ENCODE assay signal across 26 cellular contexts in the genomic region with DNA sequence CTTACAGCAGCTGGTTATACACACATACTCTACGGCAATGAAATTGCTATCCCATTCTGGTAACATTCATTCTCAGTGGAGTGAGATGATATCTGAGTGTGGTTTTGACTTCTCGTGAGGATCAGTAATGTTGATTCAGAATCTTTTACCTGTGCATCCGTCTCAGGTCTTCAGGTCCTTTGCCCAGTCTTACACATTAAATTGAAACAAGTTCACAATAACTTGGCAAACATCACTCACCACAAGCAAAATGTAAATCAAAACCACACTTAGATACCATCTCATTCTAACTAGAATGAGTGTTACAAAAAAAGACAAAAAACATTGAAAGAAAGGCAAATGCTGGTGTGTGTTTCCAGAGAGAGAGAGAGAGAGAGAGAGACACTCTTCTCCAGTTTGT. TPM values are rescaled to one million over a fixed set of nuclear protein-coding genes. Genes with fewer than 3 reads are reported as not detected.
DNase-seq lines count a peak whose midpoint lies in the region; ATAC-seq and TF ChIP-seq lines count a peak whose summit lies in the region.
"Had no signal": no experiment of that assay in that cellular context is flagged by ENCODE, and none has a peak within 500 bp of the region (broad histone marks: within the 10 kb centered on the region; RNA-seq: fewer than 3 reads in every experiment).

No MANE protein-coding gene starts in this region.

- no peaks in the 10 kb centered on the region for H3K9me2 ChIP-seq in Karpas-422 (replicated peaks; ENCODE audit: insufficient read depth, low read length)

- no peak overlapping the region for H2AFZ ChIP-seq in Karpas-422 (ENCODE audit: low read length)

- peak overlapping the region; percentile 51 for H3K4me3 Mint-ChIP-seq in activated CD4-positive, alpha-beta T cell treated with anti-CD3 and anti-CD28 coated beads, Interleukin-2, amount 10 ng/mL, durations not matched to agents 24 days and 14 days
- peak overlapping the region; percentile 35 for H3K4me3 Mint-ChIP-seq in activated naive CD8-positive, alpha-beta T cell treated with anti-CD3 and anti-CD28 coated beads for 36 hours
- H3K4me3 Mint-ChIP-seq in stimulated activated memory B cell treated with anti-CD40 and anti-IgM and Interleukin-4, amounts not matched to agents 10 μg/mL and 1 μg/mL and 100 μg/mL, for 72 hours = no peak overlapping the region
- H3K4me3 Mint-ChIP-seq: activated B cell treated with CpG ODN at 0.5 μM for 24 hours, B cell, neural crest cell had no signal

- H3K4me3 ChIP-seq in Karpas-422 (ENCODE audit: low read length) (no peak overlapping the region), spleen (no peak overlapping the region)
- H3K4me3 ChIP-seq: left lung, tibial nerve had no signal

- 81 to 90% (median 87%) methylated on average over 3 of the region's 3 CpGs for WGBS in spleen, 5 donors

- TF ChIP-seq CTCF in GM20000 (IDR thresholded peaks at IDR 0.05; ENCODE audit: extremely low read depth, missing control alignments) (no peak), spleen (IDR thresholded peaks at IDR 0.05 in 8 of 11, conservative IDR thresholded peaks at IDR 0.05 in 3 of 11) (no peak)

- H3K79me2 ChIP-seq in Karpas-422 (ENCODE audit: low read length) = peaks cover 83% of the 10 kb centered on the region

- TF ChIP-seq POLR2A in spleen (IDR thresholded peaks at IDR 0.05) = no peak

- intact Hi-C loops in activated CD4-positive, alpha-beta T cell treated with anti-CD3 and anti-CD28 coated beads, Interleukin-2, amount 10 ng/mL, durations not matched to agents 24 days and 14 days (cut with micrococcal nuclease) = loop anchor here (1.0 to 5.0 kb wide), 2 partner anchors 9 to 47 kb away; a partner anchor contains a TSS
- intact Hi-C loops in spleen (cut with DNase I; ENCODE audit: low total_unique reads) = no loop called here

- no peak overlapping the region for H3K4me2 ChIP-seq in Karpas-422 (ENCODE audit: low read depth, low read length, poor library complexity, severe bottlenecking)

- peak overlapping the region; percentile 94 for H3K27ac Mint-ChIP-seq in activated CD4-positive, alpha-beta T cell treated with anti-CD3 and anti-CD28 coated beads, Interleukin-2, amount 10 ng/mL, durations not matched to agents 24 days and 14 days
- H3K27ac Mint-ChIP-seq in activated naive CD8-positive, alpha-beta T cell treated with anti-CD3 and anti-CD28 coated beads for 36 hours = peak overlapping the region; percentile 88
- peak overlapping the region; percentile 23 for H3K27ac Mint-ChIP-seq in stimulated activated memory B cell treated with anti-CD40 and anti-IgM and Interleukin-4, amounts not matched to agents 10 μg/mL and 1 μg/mL and 100 μg/mL, for 72 hours
- H3K27ac Mint-ChIP-seq: activated B cell treated with CpG ODN at 0.5 μM for 24 hours, B cell had no signal

- no peaks in the 10 kb centered on the region for H3K27me3 ChIP-seq in Karpas-422 (ENCODE audit: low read length)
- no peaks in the 10 kb centered on the region for H3K27me3 ChIP-seq in spleen (replicated peaks in 1 of 7)
- H3K27me3 ChIP-seq: left lung, tibial nerve had no signal

- no peak for ATAC-seq in stimulated activated memory B cell treated with anti-CD40 and anti-IgM and Interleukin-4, amounts not matched to agents 10 μg/mL and 1 μg/mL and 100 μg/mL, for 72 hours
- ATAC-seq in GM21529 (IDR thresholded peaks at IDR 0.05; ENCODE audit: unreplicated experiment) = no peak
- ATAC-seq: left lung had no signal

- no peaks in the 10 kb centered on the region for H3K9me3 Mint-ChIP-seq in activated CD4-positive, alpha-beta T cell treated with anti-CD3 and anti-CD28 coated beads, Interleukin-2, amount 10 ng/mL, durations not matched to agents 24 days and 14 days
- H3K9me3 Mint-ChIP-seq in activated naive CD8-positive, alpha-beta T cell treated with anti-CD3 and anti-CD28 coated beads for 36 hours = peaks cover 7% of the 10 kb centered on the region
- no peaks in the 10 kb centered on the region for H3K9me3 Mint-ChIP-seq in stimulated activated memory B cell treated with anti-CD40 and anti-IgM and Interleukin-4, amounts not matched to agents 10 μg/mL and 1 μg/mL and 100 μg/mL, for 72 hours
- H3K9me3 Mint-ChIP-seq: activated B cell treated with CpG ODN at 0.5 μM for 24 hours, neural crest cell had no signal

- peaks cover 76% of the 10 kb centered on the region for H3K36me3 ChIP-seq in Karpas-422 (ENCODE audit: insufficient read depth, low read length)
- peaks cover 0 to 100% (median 89%) of the 10 kb centered on the region in 6 donors for H3K36me3 ChIP-seq in spleen

- H3K4me1 Mint-ChIP-seq in activated CD4-positive, alpha-beta T cell treated with anti-CD3 and anti-CD28 coated beads, Interleukin-2, amount 10 ng/mL, durations not matched to agents 24 days and 14 days = peaks cover 69% of the 10 kb centered on the region
- H3K4me1 Mint-ChIP-seq in activated naive CD8-positive, alpha-beta T cell treated with anti-CD3 and anti-CD28 coated beads for 36 hours = peaks cover 69% of the 10 kb centered on the region
- H3K4me1 Mint-ChIP-seq in stimulated activated memory B cell treated with anti-CD40 and anti-IgM and Interleukin-4, amounts not matched to agents 10 μg/mL and 1 μg/mL and 100 μg/mL, for 72 hours = peaks cover 33% of the 10 kb centered on the region

- H3K36me3 Mint-ChIP-seq in activated CD4-positive, alpha-beta T cell treated with anti-CD3 and anti-CD28 coated beads, Interleukin-2, amount 10 ng/mL, durations not matched to agents 24 days and 14 days (ENCODE audit: low read depth) = peaks cover 92% of the 10 kb centered on the region
- peaks cover 93% of the 10 kb centered on the region for H3K36me3 Mint-ChIP-seq in activated naive CD8-positive, alpha-beta T cell treated with anti-CD3 and anti-CD28 coated beads for 36 hours
- peaks cover 95% of the 10 kb centered on the region for H3K36me3 Mint-ChIP-seq in stimulated activated memory B cell treated with anti-CD40 and anti-IgM and Interleukin-4, amounts not matched to agents 10 μg/mL and 1 μg/mL and 100 μg/mL, for 72 hours

- peak; percentile 65 for DNase-seq in activated CD4-positive, alpha-beta T cell treated with anti-CD3 and anti-CD28 coated beads, Interleukin-2, amount 10 ng/mL, durations not matched to agents 24 days and 14 days
- DNase-seq in activated CD4-positive, alpha-beta T cell treated with anti-CD3 and anti-CD28 coated beads for 4 hours = no peak
- DNase-seq in Karpas-422 = no peak
- DNase-seq in activated naive CD8-positive, alpha-beta T cell treated with anti-CD3 and anti-CD28 coated beads for 36 hours = no peak
- DNase-seq in GM20000 (ENCODE audit: low spot score) = no peak
- no peak for DNase-seq in spleen
- DNase-seq: activated B cell treated with CpG ODN at 0.5 μM for 24 hours; activated CD8-positive, alpha-beta memory T cell treated with anti-CD3 and anti-CD28 coated beads, Interleukin-2, amount 50 U/mL, for 4 hours; amniotic stem cell; dermis blood vessel endothelial cell; left lung; midbrain; NCI-H1105; NCI-H2081 treated with DMSO at 0.1 percent for 48 hours; NK-92 treated with Interleukin-12 subunit alpha and Interleukin-12 subunit beta, amount 100 ng/mL, for 24 hours; stimulated activated naive CD4-positive, alpha-beta T cell treated with Interleukin-2 at 50 U/mL for 16 hours; T-helper 9 cell had no signal

- H4K20me1 ChIP-seq in Karpas-422 (ENCODE audit: insufficient read depth, low read depth, low read length) = no peaks in the 10 kb centered on the region

- no peaks in the 10 kb centered on the region for H3K27me3 Mint-ChIP-seq in activated CD4-positive, alpha-beta T cell treated with anti-CD3 and anti-CD28 coated beads, Interleukin-2, amount 10 ng/mL, durations not matched to agents 24 days and 14 days
- H3K27me3 Mint-ChIP-seq in activated naive CD8-positive, alpha-beta T cell treated with anti-CD3 and anti-CD28 coated beads for 36 hours = no peaks in the 10 kb centered on the region
- no peaks in the 10 kb centered on the region for H3K27me3 Mint-ChIP-seq in stimulated activated memory B cell treated with anti-CD40 and anti-IgM and Interleukin-4, amounts not matched to agents 10 μg/mL and 1 μg/mL and 100 μg/mL, for 72 hours
- H3K27me3 Mint-ChIP-seq: activated B cell treated with CpG ODN at 0.5 μM for 24 hours, B cell had no signal

- H3K9ac ChIP-seq in Karpas-422 (ENCODE audit: low read length) = no peak overlapping the region

- H3K27ac ChIP-seq in Karpas-422 (ENCODE audit: low read length) (peak overlapping the region; percentile 14; the same call in 1 of the 2 replicates), spleen (no peak overlapping the region)
- H3K27ac ChIP-seq: left lung, tibial nerve had no signal

- peaks cover 20% of the 10 kb centered on the region for H3K4me1 ChIP-seq in Karpas-422 (ENCODE audit: low read length)
- H3K4me1 ChIP-seq in spleen = peaks cover 0 to 15% (median 0%) of the 10 kb centered on the region in 6 donors
- H3K4me1 ChIP-seq: left lung, tibial nerve had no signal

- no peaks in the 10 kb centered on the region for H3K9me3 ChIP-seq in Karpas-422 (ENCODE audit: low read length)
- no peaks in the 10 kb centered on the region for H3K9me3 ChIP-seq in spleen
- H3K9me3 ChIP-seq: left lung, tibial nerve had no signal

RNA-seq across cellular contexts. Expression of a gene that starts 14.0 kb away (rescaled TPM):
- 6.9 TPM in 2 replicates for total RNA-seq in activated CD4-positive, alpha-beta T cell treated with anti-CD3 and anti-CD28 coated beads, Interleukin-2, amount 10 ng/mL, durations not matched to agents 24 days and 14 days
- total RNA-seq in Karpas-422 (2014; rRNA removed; shearing (Covaris generic); ENCODE audit: low replicate concordance) = 103 and 125 TPM in 2 replicates
- total RNA-seq in activated naive CD8-positive, alpha-beta T cell treated with anti-CD3 and anti-CD28 coated beads for 36 hours = 10 to 100 TPM; 17.1 to 17.4 TPM
- total RNA-seq in spleen = 10 to 100 TPM in 6 of 7 donors, 1 to 10 TPM in 1; 9.6 to 46.6 (median 23.0) TPM
- polyA plus RNA-seq in spleen = 10 to 100 TPM; 10.5 to 19.5 (median 15.7) TPM
- total RNA-seq: A172, dermis blood vessel endothelial cell, LHCN-M2, neural crest cell, tibial nerve had no signal

RNA-seq across cellular contexts. Expression of a gene that starts 46.1 kb away (rescaled TPM):
- total RNA-seq in activated CD4-positive, alpha-beta T cell treated with anti-CD3 and anti-CD28 coated beads, Interleukin-2, amount 10 ng/mL, durations not matched to agents 24 days and 14 days = 2.5 and 2.6 TPM in 2 replicates
- total RNA-seq in Karpas-422 (2014; rRNA removed; shearing (Covaris generic); ENCODE audit: low replicate concordance) = 8.5 and 12.0 TPM in 2 replicates
- 1 to 10 TPM; 1.9 to 2.4 TPM for total RNA-seq in activated naive CD8-positive, alpha-beta T cell treated with anti-CD3 and anti-CD28 coated beads for 36 hours
- 1 to 10 TPM; 5.0 to 7.4 (median 6.0) TPM for total RNA-seq in spleen
- polyA plus RNA-seq in spleen = 1 to 10 TPM in 1 of 3 donors, under 1 TPM in 2; 0.55 to 1.3 (median 0.72) TPM

RNA-seq across cellular contexts. Expression of a gene that starts 49.4 kb away (rescaled TPM):
- total RNA-seq in activated CD4-positive, alpha-beta T cell treated with anti-CD3 and anti-CD28 coated beads, Interleukin-2, amount 10 ng/mL, durations not matched to agents 24 days and 14 days = not detected in 2 replicates
- 321 and 642 TPM in 2 replicates for total RNA-seq in Karpas-422 (2014; rRNA removed; shearing (Covaris generic); ENCODE audit: low replicate concordance)
- under 1 TPM in 1 of 2 experiments, not detected in 1; 0.48 TPM for total RNA-seq in activated naive CD8-positive, alpha-beta T cell treated with anti-CD3 and anti-CD28 coated beads for 36 hours
- 100 to 1,000 TPM in 1 of 7 donors, 10 to 100 TPM in 6; 24.9 to 103 (median 49.5) TPM for total RNA-seq in spleen
- polyA plus RNA-seq in spleen = 100 to 1,000 TPM; 315 to 472 (median 377) TPM
- total RNA-seq: A172, dermis blood vessel endothelial cell, left lung, LHCN-M2, NCI-H460, neural crest cell, tibial nerve had no signal

RNA-seq across cellular contexts. Expression of a gene that starts 58.0 kb away (rescaled TPM):
- 0.16 and 0.19 TPM in 2 replicates for total RNA-seq in activated CD4-positive, alpha-beta T cell treated with anti-CD3 and anti-CD28 coated beads, Interleukin-2, amount 10 ng/mL, durations not matched to agents 24 days and 14 days
- total RNA-seq in Karpas-422 (2014; rRNA removed; shearing (Covaris generic); ENCODE audit: low replicate concordance) = not detected in 2 replicates
- under 1 TPM; 0.33 to 0.74 TPM for total RNA-seq in activated naive CD8-positive, alpha-beta T cell treated with anti-CD3 and anti-CD28 coated beads for 36 hours
- under 1 TPM in 4 of 7 donors, not detected in 3; 0.44 to 0.97 (median 0.76) TPM for total RNA-seq in spleen
- polyA plus RNA-seq in spleen = 1 to 10 TPM in 1 of 3 donors, under 1 TPM in 2; 0.29 to 1.4 (median 0.59) TPM
- total RNA-seq: dermis blood vessel endothelial cell, LHCN-M2, NCI-H460, posterior vena cava had no signal

Comparison
In these comparisons a context has a peak if more than half of its experiments do, and no peak if none do; other contexts are left out.
1. H3K27ac Mint-ChIP-seq: peak in every context shown above with its lines; median percentile 94 in activated CD4-positive, alpha-beta T cell treated with anti-CD3 and anti-CD28 coated beads, Interleukin-2, amount 10 ng/mL, durations not matched to agents 24 days and 14 days; 88 in activated naive CD8-positive, alpha-beta T cell treated with anti-CD3 and anti-CD28 coated beads for 36 hours; 23 in stimulated activated memory B cell treated with anti-CD40 and anti-IgM and Interleukin-4, amounts not matched to agents 10 μg/mL and 1 μg/mL and 100 μg/mL, for 72 hours.
2. RNA of a gene that starts 49.4 kb away (total RNA-seq): 321 to 642 TPM in Karpas-422 and 24.9 to 103 TPM in spleen; 0.48 TPM in activated naive CD8-positive, alpha-beta T cell treated with anti-CD3 and anti-CD28 coated beads for 36 hours and not detected in activated CD4-positive, alpha-beta T cell treated with anti-CD3 and anti-CD28 coated beads, Interleukin-2, amount 10 ng/mL, durations not matched to agents 24 days and 14 days; every median in the first group is over 10 times any median in the second.